ENCODE assay signal across 24 cellular contexts in the genomic region with DNA sequence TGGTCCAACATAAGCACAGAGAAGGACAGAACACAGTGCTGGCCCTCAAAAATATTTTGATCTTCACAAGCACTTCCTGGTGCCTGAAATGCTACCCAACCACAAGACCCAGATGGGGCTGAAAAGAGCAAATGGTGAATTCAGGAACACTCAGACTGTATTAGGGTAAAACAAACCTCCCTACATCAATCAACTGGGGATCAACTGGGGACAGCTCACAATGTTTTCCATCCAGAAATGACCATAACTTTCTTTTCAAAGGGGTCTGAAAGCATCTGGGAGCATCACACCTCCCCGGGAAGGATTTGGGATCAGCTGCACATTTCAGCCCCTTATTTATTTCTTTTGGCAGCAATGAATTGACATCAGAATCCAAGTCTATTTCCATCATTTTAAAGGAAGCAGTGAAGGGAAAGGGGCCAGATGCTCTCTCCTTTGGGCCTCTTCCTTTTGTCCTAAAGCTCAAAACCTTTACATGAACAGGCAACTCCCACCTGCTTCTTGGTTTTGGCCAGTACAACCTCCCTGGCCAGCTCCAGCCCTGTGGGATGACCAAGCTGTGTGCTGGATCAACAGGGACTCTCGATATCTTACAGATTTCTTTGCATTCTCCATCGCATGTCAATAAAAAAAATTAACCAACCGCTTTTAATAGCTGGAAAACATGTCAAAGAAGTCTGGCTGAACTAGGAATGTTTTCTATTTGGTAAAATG. TPM values are rescaled to one million over a fixed set of nuclear protein-coding genes. Genes with fewer than 3 reads are reported as not detected.
DNase-seq lines count a peak whose midpoint lies in the region; ATAC-seq, FAIRE-seq and TF ChIP-seq lines count a peak whose summit lies in the region.
"Had no signal": no experiment of that assay in that cellular context is flagged by ENCODE, and none has a peak within 500 bp of the region (broad histone marks: within the 10 kb centered on the region; RNA-seq: fewer than 3 reads in every experiment).

No MANE protein-coding gene starts in this region.

- peaks cover 9% of the 10 kb centered on the region for H3K27me3 Mint-ChIP-seq in nephron (ENCODE audit: low read depth)
- H3K27me3 Mint-ChIP-seq in activated T-cell treated with anti-CD3 and anti-CD28 coated beads, Interleukin-2, amount 50 U/mL, for 4 hours (ENCODE audit: low read depth): no peaks in the 10 kb centered on the region
- H3K27me3 Mint-ChIP-seq: CD4-positive, alpha-beta T cell had no signal

- H4K20me1 ChIP-seq in MM.1S (ENCODE audit: insufficient read depth, low read length): no peaks in the 10 kb centered on the region

- WGBS in right cardiac atrium: 57% methylated on average over 4 of the region's 4 CpGs

- no peak overlapping the region for H3K4me3 Mint-ChIP-seq in nephron
- no peak overlapping the region for H3K4me3 Mint-ChIP-seq in activated T-cell treated with anti-CD3 and anti-CD28 coated beads, Interleukin-2, amount 50 U/mL, for 4 hours
- H3K4me3 Mint-ChIP-seq: CD4-positive, alpha-beta T cell; GM23338 had no signal

- peaks cover 55% of the 10 kb centered on the region for H3K4me1 Mint-ChIP-seq in nephron
- H3K4me1 Mint-ChIP-seq in activated T-cell treated with anti-CD3 and anti-CD28 coated beads, Interleukin-2, amount 50 U/mL, for 4 hours (ENCODE audit: low read depth): peaks cover 3% of the 10 kb centered on the region

- ATAC-seq in Right ventricle myocardium inferior (peak; percentile 34), right cardiac atrium (no peak), foreskin keratinocyte (no peak)
- ATAC-seq in activated T-cell treated with anti-CD3 and anti-CD28 coated beads, Interleukin-2, amount 50 U/mL, for 4 hours: no peak
- ATAC-seq: A549, GM23338 had no signal

- intact Hi-C loops in Right ventricle myocardium inferior (cut with DNase I): no loop called here
- intact Hi-C loops in right cardiac atrium (cut with DNase I): no loop called here

- H3K4me1 ChIP-seq in right cardiac atrium (ENCODE audit: control insufficient read depth, insufficient read depth, low read length) (no peaks in the 10 kb centered on the region), MM.1S (ENCODE audit: low read length) (peaks cover 46% of the 10 kb centered on the region), foreskin keratinocyte (no peaks in the 10 kb centered on the region)
- H3K4me1 ChIP-seq: A549, Caco-2 had no signal

- peak; percentile 47 for FAIRE-seq in GM18507 (lab: Jason Lieb, UNC)
- FAIRE-seq: A549, D721Med, GM12892, H54 had no signal

- H3K9me3 Mint-ChIP-seq in nephron: peaks cover 2% of the 10 kb centered on the region
- H3K9me3 Mint-ChIP-seq in activated T-cell treated with anti-CD3 and anti-CD28 coated beads, Interleukin-2, amount 50 U/mL, for 4 hours: no peaks in the 10 kb centered on the region
- H3K9me3 Mint-ChIP-seq: CD4-positive, alpha-beta T cell; GM23338 had no signal

- no peak overlapping the region for H3K9ac ChIP-seq in MM.1S (ENCODE audit: low read length)

- TF ChIP-seq CTCF in MM.1S (IDR thresholded peaks at IDR 0.05; ENCODE audit: low read length) (no peak), nephron (IDR thresholded peaks at IDR 0.05; ENCODE audit: unreplicated experiment in 3 of 3) (no peak), foreskin keratinocyte (conservative IDR thresholded peaks at IDR 0.05) (no peak)

- H2AFZ ChIP-seq in MM.1S (ENCODE audit: low read length): no peak overlapping the region
- H2AFZ ChIP-seq: GM23338 had no signal

- H3K9me3 ChIP-seq in right cardiac atrium (ENCODE audit: control insufficient read depth, low read length) (no peaks in the 10 kb centered on the region), MM.1S (replicated peaks; ENCODE audit: insufficient read depth, low read length) (no peaks in the 10 kb centered on the region)
- H3K9me3 ChIP-seq: A549, Caco-2 had no signal

- H3K79me2 ChIP-seq in MM.1S (ENCODE audit: low read length): peaks cover 54% of the 10 kb centered on the region

- H3K4me3 ChIP-seq in right cardiac atrium (ENCODE audit: low read length) (no peak overlapping the region), MM.1S (ENCODE audit: low read length) (no peak overlapping the region)
- H3K4me3 ChIP-seq: A549, GM23338 had no signal

- DNase-seq in Right ventricle myocardium inferior (ENCODE audit: missing footprints) (no peak), right cardiac atrium (no peak), GM18507 (ENCODE audit: extremely low spot score, insufficient read length, low read depth) (no peak), MM.1S (peak; percentile 36), cerebellar cortex (ENCODE audit: low spot score) (no peak), foreskin keratinocyte (no peak)
- DNase-seq in activated T-cell treated with anti-CD3 and anti-CD28 coated beads, Interleukin-2, amount 50 U/mL, for 4 hours: no peak
- DNase-seq: AML-193; Caco-2; CD4-positive, alpha-beta T cell; DMS153; DMS79; GDM1; HCEC 1CT had no signal

- H3K36me3 ChIP-seq in MM.1S (replicated peaks; ENCODE audit: insufficient read depth, low read length): no peaks in the 10 kb centered on the region

- no peaks in the 10 kb centered on the region for H3K36me3 Mint-ChIP-seq in nephron (ENCODE audit: low read depth)
- H3K36me3 Mint-ChIP-seq in activated T-cell treated with anti-CD3 and anti-CD28 coated beads, Interleukin-2, amount 50 U/mL, for 4 hours (ENCODE audit: insufficient read depth): no peaks in the 10 kb centered on the region

- H3K27me3 ChIP-seq in right cardiac atrium (ENCODE audit: control insufficient read depth, insufficient read depth) (no peaks in the 10 kb centered on the region), MM.1S (replicated peaks; ENCODE audit: insufficient read depth, low read length) (no peaks in the 10 kb centered on the region), foreskin keratinocyte (peaks cover 22% of the 10 kb centered on the region)

- peaks cover 11% of the 10 kb centered on the region; the same call in 1 of the 2 replicates for H3F3A ChIP-seq in MM.1S (ENCODE audit: insufficient read depth, low read length)

- peak overlapping the region; percentile 32 to 80 (median 74) for H3K27ac Mint-ChIP-seq in nephron
- H3K27ac Mint-ChIP-seq: CD4-positive, alpha-beta T cell; GM23338 had no signal

- no peak overlapping the region for H3K27ac ChIP-seq in right cardiac atrium (ENCODE audit: low read length)
- no peak overlapping the region for H3K27ac ChIP-seq in MM.1S (ENCODE audit: low read length)
- H3K27ac ChIP-seq in foreskin keratinocyte: no peak overlapping the region
- H3K27ac ChIP-seq: 22Rv1, A549, C4-2B had no signal

- no peaks in the 10 kb centered on the region for H3K9me2 ChIP-seq in MM.1S (replicated peaks; ENCODE audit: insufficient read depth, low read length)

- no peak overlapping the region for H3K4me2 ChIP-seq in MM.1S (ENCODE audit: low read depth, low read length)
- H3K4me2 ChIP-seq: A549, GM23338 had no signal

RNA-seq across cellular contexts. Expression of a gene that starts 45.6 kb away (rescaled TPM):
- total RNA-seq in Right ventricle myocardium inferior: 3.4 TPM
- 1 to 10 TPM; 2.4 to 3.8 (median 3.4) TPM for total RNA-seq in right cardiac atrium
- polyA plus RNA-seq in right cardiac atrium: 1.2 TPM
- total RNA-seq in activated T-cell treated with anti-CD3 and anti-CD28 coated beads, Interleukin-2, amount 50 U/mL, for 4 hours: under 1 TPM; 0.35 to 0.51 (median 0.45) TPM
- total RNA-seq in foreskin keratinocyte: under 0.01 TPM in 1 of 2 replicates, not detected in the other
- not detected in 2 replicates for polyA plus RNA-seq in foreskin keratinocyte
- total RNA-seq: CD4-positive, alpha-beta T cell; HT-29 had no signal
- polyA plus RNA-seq: BJ had no signal
